15 cellular contexts compared by ENCODE assay signal in genomic region chr19:7894612-7895309, GRCh38. TPM values are rescaled to one million over a fixed set of nuclear protein-coding genes. Genes with fewer than 3 reads are reported as not detected.
DNase-seq lines count a peak whose midpoint lies in the region; ATAC-seq and TF ChIP-seq lines count a peak whose summit lies in the region.
"Had no signal": no experiment of that assay in that cellular context is flagged by ENCODE, and none has a peak within 500 bp of the region (broad histone marks: within the 10 kb centered on the region; RNA-seq: fewer than 3 reads in every experiment).

No MANE protein-coding gene starts in this region.

- no peaks in the 10 kb centered on the region for H3K36me3 Mint-ChIP-seq in stimulated activated effector memory CD8-positive, alpha-beta T cell treated with anti-CD3 and anti-CD28 coated beads, Interleukin-12 subunit alpha, Interleukin-12 subunit beta, amount 100 ng/mL, for 72 hours
- H3K36me3 Mint-ChIP-seq in activated naive CD4-positive, alpha-beta T cell treated with anti-CD3 and anti-CD28 coated beads, Interleukin-2, amount 50 U/mL, for 72 hours: no peaks in the 10 kb centered on the region
- H3K36me3 Mint-ChIP-seq: activated CD4-positive, alpha-beta memory T cell treated with anti-CD3 and anti-CD28 coated beads for 36 hours had no signal

- H3K27ac ChIP-seq in cardiac muscle cell (peak overlapping the region; percentile 12), left ventricle myocardium inferior (replicated peaks) (no peak overlapping the region), lower lobe of right lung (peak overlapping the region; percentile 59)
- H3K27ac ChIP-seq: SJSA1, tibial artery had no signal

- H3K4me1 Mint-ChIP-seq in stimulated activated effector memory CD8-positive, alpha-beta T cell treated with anti-CD3 and anti-CD28 coated beads, Interleukin-12 subunit alpha, Interleukin-12 subunit beta, amount 100 ng/mL, for 72 hours: no peaks in the 10 kb centered on the region

- H3K4me3 ChIP-seq in cardiac muscle cell (no peak overlapping the region), left ventricle myocardium inferior (no peak overlapping the region), lower lobe of right lung (no peak overlapping the region)
- H3K4me3 ChIP-seq: SJSA1, tibial artery had no signal

- TF ChIP-seq CTCF in cardiac muscle cell (IDR thresholded peaks at IDR 0.05; ENCODE audit: low read depth, low read length) (no peak), left ventricle myocardium inferior (IDR thresholded peaks at IDR 0.05; ENCODE audit: borderline replicate concordance) (no peak), lower lobe of right lung (IDR thresholded peaks at IDR 0.05) (no peak)

- H3K27ac Mint-ChIP-seq in stimulated activated effector memory CD8-positive, alpha-beta T cell treated with anti-CD3 and anti-CD28 coated beads, Interleukin-12 subunit alpha, Interleukin-12 subunit beta, amount 100 ng/mL, for 72 hours: no peak overlapping the region
- no peak overlapping the region for H3K27ac Mint-ChIP-seq in activated naive CD4-positive, alpha-beta T cell treated with anti-CD3 and anti-CD28 coated beads, Interleukin-2, amount 50 U/mL, for 72 hours
- H3K27ac Mint-ChIP-seq: activated CD4-positive, alpha-beta memory T cell treated with anti-CD3 and anti-CD28 coated beads for 36 hours had no signal

- DNase-seq in cardiac muscle cell (ENCODE audit: low read depth in 1 of 2, low spot score in 1 of 2) (no peak), left ventricle myocardium inferior (no peak), T47D (ENCODE audit: low read depth in 1 of 2, low spot score in 1 of 2) (peak; percentile 47 to 86), lower lobe of right lung (peak; percentile 80), NAMALWA (ENCODE audit: low spot score) (no peak), OCI-M2 (lab: John Stamatoyannopoulos, UW; ENCODE audit: unreplicated experiment) (no peak)
- no peak for DNase-seq in stimulated activated effector memory CD8-positive, alpha-beta T cell treated with anti-CD3 and anti-CD28 coated beads, Interleukin-12 subunit alpha, Interleukin-12 subunit beta, amount 100 ng/mL, for 72 hours (ENCODE audit: low spot score in 2 of 2)
- no peak for DNase-seq in activated naive CD4-positive, alpha-beta T cell treated with anti-CD3 and anti-CD28 coated beads, Interleukin-2, amount 50 U/mL, for 72 hours (ENCODE audit: low spot score in 2 of 2)
- DNase-seq: activated CD4-positive, alpha-beta memory T cell treated with anti-CD3 and anti-CD28 coated beads for 36 hours; aorta; NCI-H1048; NCI-H2171; T1000; tibial artery had no signal

- intact Hi-C loops in left ventricle myocardium inferior (cut with micrococcal nuclease) (no loop called here), lower lobe of right lung (cut with DNase I) (no loop called here)

- H3K36me3 ChIP-seq in cardiac muscle cell (no peaks in the 10 kb centered on the region), left ventricle myocardium inferior (no peaks in the 10 kb centered on the region), lower lobe of right lung (no peaks in the 10 kb centered on the region)
- H3K36me3 ChIP-seq: SJSA1, tibial artery had no signal

- H3K4me1 ChIP-seq in cardiac muscle cell (ENCODE audit: low read depth) (no peaks in the 10 kb centered on the region), left ventricle myocardium inferior (no peaks in the 10 kb centered on the region), lower lobe of right lung (no peaks in the 10 kb centered on the region)
- H3K4me1 ChIP-seq: SJSA1, tibial artery had no signal

- no peaks in the 10 kb centered on the region for H3K9me3 ChIP-seq in cardiac muscle cell (ENCODE audit: low read depth)
- no peaks in the 10 kb centered on the region for H3K9me3 ChIP-seq in left ventricle myocardium inferior (replicated peaks)
- H3K9me3 ChIP-seq in lower lobe of right lung: no peaks in the 10 kb centered on the region
- H3K9me3 ChIP-seq: SJSA1, tibial artery had no signal

- H3K9me3 Mint-ChIP-seq in stimulated activated effector memory CD8-positive, alpha-beta T cell treated with anti-CD3 and anti-CD28 coated beads, Interleukin-12 subunit alpha, Interleukin-12 subunit beta, amount 100 ng/mL, for 72 hours: no peaks in the 10 kb centered on the region
- no peaks in the 10 kb centered on the region for H3K9me3 Mint-ChIP-seq in activated naive CD4-positive, alpha-beta T cell treated with anti-CD3 and anti-CD28 coated beads, Interleukin-2, amount 50 U/mL, for 72 hours
- H3K9me3 Mint-ChIP-seq: activated CD4-positive, alpha-beta memory T cell treated with anti-CD3 and anti-CD28 coated beads for 36 hours had no signal

- peak; percentile 84 to 85 for ATAC-seq in lower lobe of right lung
- ATAC-seq in stimulated activated effector memory CD8-positive, alpha-beta T cell treated with anti-CD3 and anti-CD28 coated beads, Interleukin-12 subunit alpha, Interleukin-12 subunit beta, amount 100 ng/mL, for 72 hours: no peak
- ATAC-seq in activated naive CD4-positive, alpha-beta T cell treated with anti-CD3 and anti-CD28 coated beads, Interleukin-2, amount 50 U/mL, for 72 hours: no peak

- no peak overlapping the region for H3K4me3 Mint-ChIP-seq in stimulated activated effector memory CD8-positive, alpha-beta T cell treated with anti-CD3 and anti-CD28 coated beads, Interleukin-12 subunit alpha, Interleukin-12 subunit beta, amount 100 ng/mL, for 72 hours
- H3K4me3 Mint-ChIP-seq: activated CD4-positive, alpha-beta memory T cell treated with anti-CD3 and anti-CD28 coated beads for 36 hours had no signal

- H3K27me3 ChIP-seq in cardiac muscle cell: no peaks in the 10 kb centered on the region
- H3K27me3 ChIP-seq in left ventricle myocardium inferior (ENCODE audit: low read depth): peaks cover 44% of the 10 kb centered on the region
- peaks cover 9% of the 10 kb centered on the region for H3K27me3 ChIP-seq in lower lobe of right lung (ENCODE audit: low read depth)
- H3K27me3 ChIP-seq: SJSA1 had no signal

- in situ Hi-C loops in T47D (cut with HindIII; ENCODE audit: low pct_unique_long_range_greater_than_20kb, low sequenced_read_pairs): no loop called here

RNA-seq across cellular contexts. Expression of gene LRRC8E, which starts 6.5 kb away (rescaled TPM):
- 2.4 and 3.5 TPM in 2 replicates for total RNA-seq in cardiac muscle cell
- polyA plus RNA-seq in cardiac muscle cell: 1.3 TPM in 1 of 2 replicates, not detected in the other
- total RNA-seq in left ventricle myocardium inferior: 0.44 TPM
- 6.6 TPM for total RNA-seq in lower lobe of right lung
- not detected for total RNA-seq in activated naive CD4-positive, alpha-beta T cell treated with anti-CD3 and anti-CD28 coated beads, Interleukin-2, amount 50 U/mL, for 72 hours
- total RNA-seq: activated CD4-positive, alpha-beta memory T cell treated with anti-CD3 and anti-CD28 coated beads for 36 hours had no signal
- polyA plus RNA-seq: aorta had no signal

RNA-seq across cellular contexts. Expression of gene MAP2K7, which starts 8.9 kb away (rescaled TPM):
- 23.5 and 24.1 TPM in 2 replicates for total RNA-seq in cardiac muscle cell
- 12.4 and 18.6 TPM in 2 replicates for polyA plus RNA-seq in cardiac muscle cell
- total RNA-seq in left ventricle myocardium inferior: 24.2 TPM
- 38.6 TPM for total RNA-seq in lower lobe of right lung
- 10 to 100 TPM; 38.4 to 55.3 TPM for total RNA-seq in activated naive CD4-positive, alpha-beta T cell treated with anti-CD3 and anti-CD28 coated beads, Interleukin-2, amount 50 U/mL, for 72 hours

RNA-seq across cellular contexts. Expression of gene TGFBR3L, which starts 19.9 kb away (rescaled TPM):
- total RNA-seq in cardiac muscle cell (0.46 and 3.2 TPM in 2 replicates), left ventricle myocardium inferior (8.2 TPM), lower lobe of right lung (2.1 TPM)
- 2.6 and 11.8 TPM in 2 replicates for polyA plus RNA-seq in cardiac muscle cell
- 1 to 10 TPM; 3.3 to 5.8 TPM for total RNA-seq in activated naive CD4-positive, alpha-beta T cell treated with anti-CD3 and anti-CD28 coated beads, Interleukin-2, amount 50 U/mL, for 72 hours
- total RNA-seq: SJSA1 had no signal

RNA-seq across cellular contexts. Expression of gene PRR36, which starts 20.6 kb away (rescaled TPM):
- total RNA-seq in cardiac muscle cell (2.0 and 6.1 TPM in 2 replicates), left ventricle myocardium inferior (not detected), lower lobe of right lung (2.5 TPM)
- 6.2 and 10.3 TPM in 2 replicates for polyA plus RNA-seq in cardiac muscle cell
- total RNA-seq in activated naive CD4-positive, alpha-beta T cell treated with anti-CD3 and anti-CD28 coated beads, Interleukin-2, amount 50 U/mL, for 72 hours: under 1 TPM; 0.20 to 0.97 TPM
- total RNA-seq: SJSA1 had no signal

RNA-seq across cellular contexts. Expression of gene SNAPC2, which starts 25.4 kb away (rescaled TPM):
- total RNA-seq in cardiac muscle cell (22.1 and 42.1 TPM in 2 replicates), left ventricle myocardium inferior (9.8 TPM), lower lobe of right lung (17.6 TPM)
- polyA plus RNA-seq in cardiac muscle cell: 22.5 and 31.4 TPM in 2 replicates
- total RNA-seq in activated naive CD4-positive, alpha-beta T cell treated with anti-CD3 and anti-CD28 coated beads, Interleukin-2, amount 50 U/mL, for 72 hours: 10 to 100 TPM; 16.0 to 22.0 TPM

Comparison
In these comparisons a context has a peak if more than half of its experiments do, and no peak if none do; other contexts are left out.
1. DNase-seq: peak in T47D (2 of 2) and lower lobe of right lung (single experiment); none in cardiac muscle cell (0 of 2), left ventricle myocardium inferior (single experiment), stimulated activated effector memory CD8-positive, alpha-beta T cell treated with anti-CD3 and anti-CD28 coated beads, Interleukin-12 subunit alpha, Interleukin-12 subunit beta, amount 100 ng/mL, for 72 hours (0 of 2), NAMALWA (single experiment), activated naive CD4-positive, alpha-beta T cell treated with anti-CD3 and anti-CD28 coated beads, Interleukin-2, amount 50 U/mL, for 72 hours (0 of 2) and OCI-M2 (single experiment).
2. ATAC-seq: peak in lower lobe of right lung (2 of 2); none in stimulated activated effector memory CD8-positive, alpha-beta T cell treated with anti-CD3 and anti-CD28 coated beads, Interleukin-12 subunit alpha, Interleukin-12 subunit beta, amount 100 ng/mL, for 72 hours (single experiment) and activated naive CD4-positive, alpha-beta T cell treated with anti-CD3 and anti-CD28 coated beads, Interleukin-2, amount 50 U/mL, for 72 hours (0 of 2).